Comparison of ENCODE assay signal across 7 cellular contexts in the genomic region with DNA sequence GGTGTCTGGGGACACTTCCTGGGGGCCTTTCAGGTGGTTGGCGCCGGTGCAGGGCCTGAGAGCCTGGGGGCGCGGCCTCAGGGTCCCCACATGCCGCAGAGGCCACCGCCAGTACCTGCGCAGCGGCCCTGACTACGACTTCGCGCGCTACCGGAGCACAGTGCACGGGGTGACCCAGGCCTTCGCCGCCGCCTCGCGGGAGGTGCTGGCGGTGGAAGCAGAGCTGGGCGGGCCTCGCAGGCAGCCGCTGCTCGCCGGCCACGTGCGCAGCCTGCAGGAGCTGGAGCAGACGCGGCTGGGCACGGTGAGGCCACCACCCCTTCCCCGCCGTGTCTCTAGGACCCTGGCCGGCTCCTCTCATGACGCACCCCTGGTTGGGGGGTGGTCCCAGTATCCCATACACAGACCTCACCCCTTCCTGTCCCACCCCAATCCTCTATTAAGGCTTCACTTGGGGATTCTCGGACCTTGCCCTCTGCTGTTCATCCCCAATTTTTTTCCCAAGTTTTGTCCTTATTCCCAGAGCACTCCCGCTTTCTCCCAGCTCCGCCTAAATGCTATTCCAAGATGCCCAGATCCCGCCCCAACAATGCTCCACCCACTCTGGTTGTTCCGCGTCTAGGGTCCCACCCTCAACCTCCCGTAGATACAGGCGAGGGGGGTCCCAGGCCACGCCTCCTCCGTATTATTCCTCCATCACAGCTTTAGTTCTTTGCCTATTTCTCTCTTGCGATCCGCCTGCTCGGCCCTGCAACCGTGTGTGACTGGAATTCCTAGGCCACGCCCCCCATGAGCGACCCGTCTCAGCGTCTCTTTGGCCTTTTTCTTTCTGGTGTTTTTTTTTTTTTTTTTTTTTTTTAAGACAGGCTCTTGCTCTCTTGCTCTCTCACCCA. TPM values are rescaled to one million over a fixed set of nuclear protein-coding genes. Genes with fewer than 3 reads are reported as not detected.
A peak's percentile ranks its signal among the peaks of the same experiment; 100 is the strongest.
DNase-seq lines count a peak whose midpoint lies in the region; ATAC-seq, FAIRE-seq and TF ChIP-seq lines count a peak whose summit lies in the region.

No MANE protein-coding gene starts in this region.

- no peak for TF ChIP-seq POLR2A in GM12891 (IDR thresholded peaks at IDR 0.05; ENCODE audit: low read depth, low read length)

- peak; percentile 76 for FAIRE-seq in GM12891 (lab: Jason Lieb, UNC)
- peak; percentile 69 for FAIRE-seq in TTC549 (lab: Jason Lieb, UNC)

- H3K27me3 ChIP-seq in layer of hippocampus (ENCODE audit: control insufficient read depth, insufficient read depth, low read length) = no peaks in the 10 kb centered on the region

- peak; percentile 14 for ATAC-seq in HG02623 (IDR thresholded peaks at IDR 0.05; ENCODE audit: unreplicated experiment)

- no peak for DNase-seq in GM12891 (ENCODE audit: insufficient read length, low spot score)
- peak; percentile 89 for DNase-seq in NCI-H1105 treated with DMSO at 0.1 percent for 48 hours (lab: John Stamatoyannopoulos, UW)
- peak; percentile 89 for DNase-seq in cerebellar cortex (ENCODE audit: low spot score)
- DNase-seq in stimulated activated CD4-positive, alpha-beta T cell treated with anti-CD3 and anti-CD28 coated beads, TNF-alpha, amount 100 ng/mL, for 1 hour (ENCODE audit: low read depth in 3 of 3, low spot score in 1 of 3) = peak; percentile 24 to 45 (median 37)

- H3K27ac ChIP-seq in layer of hippocampus (ENCODE audit: low read depth, low read length) = peak overlapping the region; percentile 91

TF ChIP-seq in GM12891, 5 proteins besides CTCF, POLR2A, EP300 and RAD21:
- TF ChIP-seq TAF1 (IDR thresholded peaks at IDR 0.05; ENCODE audit: low read depth, low read length) (no peak), POLR2AphosphoS5 (IDR thresholded peaks at IDR 0.05; ENCODE audit: low read depth, low read length) (no peak), PAX5 (IDR thresholded peaks at IDR 0.05; ENCODE audit: insufficient read depth, low read length, severe bottlenecking) (no peak), POU2F2 (IDR thresholded peaks at IDR 0.05; ENCODE audit: low read depth, low read length) (no peak), SPI1 (IDR thresholded peaks at IDR 0.05; ENCODE audit: low read depth, low read length) (no peak)

RNA-seq across cellular contexts. Expression of a gene that starts 1.0 kb away (rescaled TPM):
- polyA plus RNA-seq in GM12891 (2012; ENCODE audit: low read depth, missing spikeins) = 35.8 TPM

RNA-seq across cellular contexts. Expression of a gene that starts 17.0 kb away (rescaled TPM):
- polyA plus RNA-seq in GM12891 (2012; ENCODE audit: low read depth, missing spikeins) = 3.0 TPM

RNA-seq across cellular contexts. Expression of a gene that starts 18.0 kb away (rescaled TPM):
- polyA plus RNA-seq in GM12891 (2012; ENCODE audit: low read depth, missing spikeins) = 3,373 TPM

RNA-seq across cellular contexts. Expression of a gene that starts 23.0 kb away (rescaled TPM):
- not detected for polyA plus RNA-seq in GM12891 (2012; ENCODE audit: low read depth, missing spikeins)

RNA-seq across cellular contexts. Expression of a gene that starts 32.0 kb away (rescaled TPM):
- 127 TPM for polyA plus RNA-seq in GM12891 (2012; ENCODE audit: low read depth, missing spikeins)
